ENCODE assay signal across 28 cellular contexts in the genomic region with DNA sequence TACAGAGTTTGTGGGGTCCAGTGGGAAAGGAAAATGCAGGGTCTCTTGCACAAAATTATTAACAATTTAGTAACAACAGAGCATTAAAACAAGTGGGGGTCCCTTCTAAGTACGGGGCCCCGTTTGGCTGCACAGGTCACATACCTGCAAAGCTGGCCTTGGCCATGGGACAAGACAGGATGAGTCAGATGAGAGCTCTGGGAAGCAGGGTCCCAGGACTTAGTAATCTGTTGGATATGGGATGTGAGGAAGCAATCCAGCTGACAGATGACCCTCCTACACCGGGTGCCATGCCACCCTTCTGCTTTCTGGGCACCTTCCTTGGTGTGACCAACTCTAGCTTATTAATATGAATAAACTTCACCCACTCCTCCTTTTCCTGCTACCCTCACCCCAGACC. TPM values are rescaled to one million over a fixed set of nuclear protein-coding genes. Genes with fewer than 3 reads are reported as not detected.
DNase-seq lines count a peak whose midpoint lies in the region; ATAC-seq and TF ChIP-seq lines count a peak whose summit lies in the region.
"Had no signal": no experiment of that assay in that cellular context is flagged by ENCODE, and none has a peak within 500 bp of the region (broad histone marks: within the 10 kb centered on the region; RNA-seq: fewer than 3 reads in every experiment).

No MANE protein-coding gene starts in this region.

- peaks cover 26% of the 10 kb centered on the region for H3K4me1 ChIP-seq in foreskin keratinocyte

- H3K27me3 ChIP-seq in foreskin keratinocyte: no peaks in the 10 kb centered on the region
- H3K27me3 ChIP-seq: sigmoid colon had no signal

- intact Hi-C loops in natural killer cell (cut with micrococcal nuclease): no loop called here
- intact Hi-C loops in left ventricle myocardium superior (cut with micrococcal nuclease): no loop called here

- no peaks in the 10 kb centered on the region for H3K9me3 Mint-ChIP-seq in natural killer cell treated with Interleukin-12 subunit alpha and Interleukin-12 subunit beta and Interleukin-15 and Interleukin-18, amount 100 ng/mL, for 72 hours
- H3K9me3 Mint-ChIP-seq in natural killer cell: no peaks in the 10 kb centered on the region
- H3K9me3 Mint-ChIP-seq: activated naive CD8-positive, alpha-beta T cell treated with anti-CD3 and anti-CD28 coated beads, Interleukin-2, amount 50 U/mL, for 24 hours; activated T-cell treated with anti-CD3 and anti-CD28 coated beads, Interleukin-2, amount 50 U/mL, for 24 hours; central memory CD8-positive, alpha-beta T cell; effector memory CD8-positive, alpha-beta T cell; naive thymus-derived CD4-positive, alpha-beta T cell had no signal

- ATAC-seq in natural killer cell treated with Interleukin-12 subunit alpha and Interleukin-12 subunit beta and Interleukin-15 and Interleukin-18, amount 100 ng/mL, for 72 hours: no peak
- ATAC-seq in natural killer cell (no peak), foreskin keratinocyte (no peak), left ventricle myocardium superior (no peak)
- ATAC-seq: activated naive CD8-positive, alpha-beta T cell treated with anti-CD3 and anti-CD28 coated beads, Interleukin-2, amount 50 U/mL, for 24 hours; effector memory CD8-positive, alpha-beta T cell; GM23338; naive thymus-derived CD4-positive, alpha-beta T cell; psoas muscle had no signal

- no peaks in the 10 kb centered on the region for H3K27me3 Mint-ChIP-seq in natural killer cell treated with Interleukin-12 subunit alpha and Interleukin-12 subunit beta and Interleukin-15 and Interleukin-18, amount 100 ng/mL, for 72 hours
- no peaks in the 10 kb centered on the region for H3K27me3 Mint-ChIP-seq in natural killer cell (ENCODE audit: low read depth in 2 of 2)
- H3K27me3 Mint-ChIP-seq: activated T-cell treated with anti-CD3 and anti-CD28 coated beads, Interleukin-2, amount 50 U/mL, for 24 hours; central memory CD8-positive, alpha-beta T cell had no signal

- POLR2A ChIA-PET in RWPE1 (lab: Yijun Ruan, JAX; ENCODE audit: low non-redundant PET): interaction anchor here (0.5 kb wide), 1 partner anchor 15 kb away, joined by 3 read pairs; no protein-coding TSS in a partner anchor

- H3K4me1 Mint-ChIP-seq in natural killer cell treated with Interleukin-12 subunit alpha and Interleukin-12 subunit beta and Interleukin-15 and Interleukin-18, amount 100 ng/mL, for 72 hours (ENCODE audit: low read depth in 2 of 2): peaks cover 33 to 50% of the 10 kb centered on the region in 2 donors
- H3K4me1 Mint-ChIP-seq in natural killer cell: peaks cover 28 to 45% of the 10 kb centered on the region in 2 donors

- no peak overlapping the region for H3K27ac Mint-ChIP-seq in natural killer cell treated with Interleukin-12 subunit alpha and Interleukin-12 subunit beta and Interleukin-15 and Interleukin-18, amount 100 ng/mL, for 72 hours
- no peak overlapping the region for H3K27ac Mint-ChIP-seq in natural killer cell
- H3K27ac Mint-ChIP-seq: activated naive CD8-positive, alpha-beta T cell treated with anti-CD3 and anti-CD28 coated beads, Interleukin-2, amount 50 U/mL, for 24 hours; activated T-cell treated with anti-CD3 and anti-CD28 coated beads, Interleukin-2, amount 50 U/mL, for 24 hours; GM23338 had no signal

- no peak for DNase-seq in natural killer cell treated with Interleukin-12 subunit alpha and Interleukin-12 subunit beta and Interleukin-15 and Interleukin-18, amount 100 ng/mL, for 72 hours (ENCODE audit: low spot score)
- DNase-seq in natural killer cell (no peak), RWPE1 (ENCODE audit: low spot score) (no peak), foreskin keratinocyte (peak in 1 of 2 donors; percentile 44), left ventricle myocardium superior (no peak), OCI-M1 (lab: John Stamatoyannopoulos, UW) (no peak), HT-29 (ENCODE audit: low spot score) (no peak), NCI-H2196 treated with DMSO at 0.1 percent for 48 hours (lab: John Stamatoyannopoulos, UW; ENCODE audit: unreplicated experiment) (no peak)
- DNase-seq: activated CD4-positive, alpha-beta T cell treated with anti-CD3 and anti-CD28 coated beads for 4 hours; activated gamma-delta T cell treated with Interleukin-2 at 50 U/mL for 16 hours; activated naive CD8-positive, alpha-beta T cell treated with anti-CD3 and anti-CD28 coated beads, Interleukin-2, amount 50 U/mL, for 24 hours; activated T-cell treated with anti-CD3 and anti-CD28 coated beads, Interleukin-2, amount 50 U/mL, for 24 hours; DMS79; effector memory CD8-positive, alpha-beta T cell; naive thymus-derived CD4-positive, alpha-beta T cell; NCI-H1092; NCI-H2029; NCI-H526; NK-92 treated with Interleukin-12 subunit alpha and Interleukin-12 subunit beta, amount 100 ng/mL, for 24 hours; psoas muscle; SHP77; sigmoid colon; stimulated activated CD4-positive, alpha-beta T cell treated with anti-CD3 and anti-CD28 coated beads, Interleukin-12 subunit alpha, Interleukin-12 subunit beta, amount 100 ng/mL, for 4 hours; stimulated activated CD4-positive, alpha-beta T cell treated with anti-CD3 and anti-CD28 coated beads, Interleukin-4, amount 100 ng/mL, for 1 hour; T-helper 9 cell; tibial artery had no signal

- TF ChIP-seq CTCF in natural killer cell (IDR thresholded peaks at IDR 0.05): no peak
- TF ChIP-seq CTCF in RWPE1 (conservative IDR thresholded peaks at IDR 0.05; ENCODE audit: low read depth): no peak
- no peak for TF ChIP-seq CTCF in foreskin keratinocyte (conservative IDR thresholded peaks at IDR 0.05)

- CTCF ChIA-PET in RWPE1 (lab: Yijun Ruan, JAX): interaction anchor here (0.6 kb wide), 2 partner anchors 17 to 34 kb away, joined by 3 to 4 read pairs; no protein-coding TSS in a partner anchor

- peak overlapping the region; percentile 89 for H3K27ac ChIP-seq in RWPE1
- H3K27ac ChIP-seq in foreskin keratinocyte: peak overlapping the region; percentile 61
- H3K27ac ChIP-seq: psoas muscle, tibial artery had no signal

- H3K36me3 Mint-ChIP-seq in natural killer cell treated with Interleukin-12 subunit alpha and Interleukin-12 subunit beta and Interleukin-15 and Interleukin-18, amount 100 ng/mL, for 72 hours: peaks cover 17% of the 10 kb centered on the region
- H3K36me3 Mint-ChIP-seq in natural killer cell: no peaks in the 10 kb centered on the region

- H3K4me3 Mint-ChIP-seq in natural killer cell treated with Interleukin-12 subunit alpha and Interleukin-12 subunit beta and Interleukin-15 and Interleukin-18, amount 100 ng/mL, for 72 hours: peak overlapping the region; percentile 33
- H3K4me3 Mint-ChIP-seq in natural killer cell: no peak overlapping the region
- H3K4me3 Mint-ChIP-seq: activated naive CD8-positive, alpha-beta T cell treated with anti-CD3 and anti-CD28 coated beads, Interleukin-2, amount 50 U/mL, for 24 hours; activated T-cell treated with anti-CD3 and anti-CD28 coated beads, Interleukin-2, amount 50 U/mL, for 24 hours; central memory CD8-positive, alpha-beta T cell had no signal

RNA-seq across cellular contexts. Expression of gene DUSP5, which starts 3.2 kb away (rescaled TPM):
- total RNA-seq in natural killer cell treated with Interleukin-12 subunit alpha and Interleukin-12 subunit beta and Interleukin-15 and Interleukin-18, amount 100 ng/mL, for 72 hours: 100 to 1,000 TPM; 159 to 311 TPM
- total RNA-seq in natural killer cell (10 to 100 TPM; 56.3 to 98.9 (median 69.6) TPM), foreskin keratinocyte (89.9 and 105 TPM in 2 replicates), left ventricle myocardium superior (7.1 TPM)
- 60.4 and 75.6 TPM in 2 replicates for polyA plus RNA-seq in foreskin keratinocyte
- 27.8 and 31.4 TPM in 2 replicates for total RNA-seq in HT-29 (2014; rRNA removed; shearing (Covaris generic))
